ENCODE assay signal across 10 cellular contexts in the genomic region with DNA sequence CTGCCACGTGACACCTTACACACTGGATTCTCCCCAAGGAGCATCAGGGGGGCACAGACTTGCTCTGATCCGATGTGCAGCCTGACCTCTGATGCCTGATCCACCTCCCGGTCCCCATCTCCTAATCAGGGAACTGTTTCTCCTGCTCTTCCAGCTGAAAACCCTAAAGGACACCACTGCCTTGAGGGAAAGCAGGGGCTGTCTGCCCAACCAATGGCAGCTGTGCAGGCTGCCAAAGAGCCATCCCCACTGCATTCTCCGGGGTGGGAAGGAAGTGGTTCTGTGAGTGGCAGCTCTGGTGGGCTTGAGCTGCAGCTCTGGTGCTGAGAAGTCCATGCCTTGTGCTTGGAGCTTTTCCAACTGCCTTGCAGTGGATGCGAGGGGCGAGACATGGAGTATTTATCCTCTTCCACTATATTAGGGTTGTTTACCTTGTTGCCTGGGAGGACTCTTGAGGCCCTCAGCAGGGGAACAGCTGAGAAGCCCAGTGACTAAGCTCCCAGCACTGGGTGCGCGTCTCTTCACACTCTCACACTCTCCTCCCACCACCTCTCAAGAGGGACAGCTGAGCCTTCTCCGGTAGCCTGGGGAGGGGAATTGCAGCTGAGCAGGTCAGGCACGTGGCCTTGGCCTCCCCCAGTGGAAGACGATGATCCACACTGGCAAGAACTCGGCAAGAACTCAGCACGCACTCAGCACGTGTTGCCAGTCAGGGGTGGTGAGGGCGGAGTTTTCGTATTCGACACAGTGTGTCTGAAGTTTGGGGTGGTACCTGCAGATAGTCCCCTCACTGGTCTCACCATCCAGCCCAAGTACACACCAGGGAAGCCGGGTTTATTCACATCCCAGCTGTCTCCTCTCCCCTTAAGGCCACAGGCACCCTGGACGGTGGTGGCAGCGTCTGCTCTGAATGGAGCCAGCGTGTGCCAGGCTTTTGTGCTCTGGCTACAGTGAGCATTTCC. TPM values are rescaled to one million over a fixed set of nuclear protein-coding genes. Genes with fewer than 3 reads are reported as not detected.
DNase-seq lines count a peak whose midpoint lies in the region; ATAC-seq lines count a peak whose summit lies in the region.
"Had no signal": no experiment of that assay in that cellular context is flagged by ENCODE, and none has a peak within 500 bp of the region (broad histone marks: within the 10 kb centered on the region; RNA-seq: fewer than 3 reads in every experiment).

No MANE protein-coding gene starts in this region.

- DNase-seq in NCI-H2171 treated with DMSO at 0.1 percent for 48 hours (lab: John Stamatoyannopoulos, UW), result peak; percentile 31
- no peak for DNase-seq in NCI-H2171 (lab: John Stamatoyannopoulos, UW)
- DNase-seq in activated CD4-positive, alpha-beta memory T cell treated with anti-CD3 and anti-CD28 coated beads, Interleukin-2, amount 10 ng/mL, durations not matched to agents 7 days and 5 days, result no peak
- DNase-seq in immature natural killer cell, result peak in 2 of 3 donors; percentile 11 to 40
- no peak for DNase-seq in stimulated activated naive CD8-positive, alpha-beta T cell treated with anti-CD3 and anti-CD28 coated beads, Interleukin-15, amount 100 ng/mL, for 72 hours
- DNase-seq: ACHN; stimulated activated CD4-positive, alpha-beta T cell treated with anti-CD3 and anti-CD28 coated beads, Interleukin-4, amount 100 ng/mL, for 1 hour had no signal

- CTCF ChIA-PET in activated CD4-positive, alpha-beta memory T cell treated with anti-CD3 and anti-CD28 coated beads, Interleukin-2, amount 10 ng/mL, durations not matched to agents 7 days and 5 days (lab: Charles Lee), result interaction anchor here (0.6 to 1.6 kb wide), 6 partner anchors 19 to 99 kb away, joined by 3 to 5 read pairs (median 4); partner anchors contain the start of gene MAP3K14

- peaks cover 13% of the 10 kb centered on the region for H3K4me1 Mint-ChIP-seq in activated CD4-positive, alpha-beta memory T cell treated with anti-CD3 and anti-CD28 coated beads, Interleukin-2, amount 10 ng/mL, durations not matched to agents 7 days and 5 days
- peaks cover 16 to 19% of the 10 kb centered on the region in 2 donors for H3K4me1 Mint-ChIP-seq in immature natural killer cell
- peaks cover 32% of the 10 kb centered on the region for H3K4me1 Mint-ChIP-seq in stimulated activated naive CD8-positive, alpha-beta T cell treated with anti-CD3 and anti-CD28 coated beads, Interleukin-15, amount 100 ng/mL, for 72 hours

- peaks cover 55% of the 10 kb centered on the region for H3K36me3 Mint-ChIP-seq in activated CD4-positive, alpha-beta memory T cell treated with anti-CD3 and anti-CD28 coated beads, Interleukin-2, amount 10 ng/mL, durations not matched to agents 7 days and 5 days (ENCODE audit: low read depth)
- peaks cover 4 to 22% (median 7%) of the 10 kb centered on the region in 3 donors for H3K36me3 Mint-ChIP-seq in immature natural killer cell

- peak overlapping the region; percentile 21 for H3K27ac Mint-ChIP-seq in activated CD4-positive, alpha-beta memory T cell treated with anti-CD3 and anti-CD28 coated beads, Interleukin-2, amount 10 ng/mL, durations not matched to agents 7 days and 5 days
- peak overlapping the region; percentile 66 to 87 (median 79) for H3K27ac Mint-ChIP-seq in immature natural killer cell
- peak overlapping the region; percentile 46 to 93 for H3K27ac Mint-ChIP-seq in stimulated activated naive CD8-positive, alpha-beta T cell treated with anti-CD3 and anti-CD28 coated beads, Interleukin-15, amount 100 ng/mL, for 72 hours

- no peak for ATAC-seq in stimulated activated naive CD8-positive, alpha-beta T cell treated with anti-CD3 and anti-CD28 coated beads, Interleukin-15, amount 100 ng/mL, for 72 hours
- ATAC-seq in HG02973 (IDR thresholded peaks at IDR 0.05; ENCODE audit: unreplicated experiment) (no peak), GM21825 (IDR thresholded peaks at IDR 0.05; ENCODE audit: unreplicated experiment) (no peak), HG03159 (IDR thresholded peaks at IDR 0.05; ENCODE audit: unreplicated experiment) (no peak)

- no peaks in the 10 kb centered on the region for H3K27me3 Mint-ChIP-seq in activated CD4-positive, alpha-beta memory T cell treated with anti-CD3 and anti-CD28 coated beads, Interleukin-2, amount 10 ng/mL, durations not matched to agents 7 days and 5 days
- H3K27me3 Mint-ChIP-seq in immature natural killer cell (ENCODE audit: low read depth in 3 of 3), result peaks cover 0 to 3% (median 1%) of the 10 kb centered on the region in 3 donors
- H3K27me3 Mint-ChIP-seq in stimulated activated naive CD8-positive, alpha-beta T cell treated with anti-CD3 and anti-CD28 coated beads, Interleukin-15, amount 100 ng/mL, for 72 hours, result no peaks in the 10 kb centered on the region

- POLR2A ChIA-PET in activated CD4-positive, alpha-beta memory T cell treated with anti-CD3 and anti-CD28 coated beads, Interleukin-2, amount 10 ng/mL, durations not matched to agents 7 days and 5 days (lab: Charles Lee), result interaction anchor here (1.2 to 4.0 kb wide), 3 partner anchors 29 to 110 kb away, joined by 3 to 16 read pairs (median 4); partner anchors contain the start of gene MAP3K14

- no peaks in the 10 kb centered on the region for H3K9me3 Mint-ChIP-seq in activated CD4-positive, alpha-beta memory T cell treated with anti-CD3 and anti-CD28 coated beads, Interleukin-2, amount 10 ng/mL, durations not matched to agents 7 days and 5 days
- no peaks in the 10 kb centered on the region for H3K9me3 Mint-ChIP-seq in immature natural killer cell
- no peaks in the 10 kb centered on the region for H3K9me3 Mint-ChIP-seq in stimulated activated naive CD8-positive, alpha-beta T cell treated with anti-CD3 and anti-CD28 coated beads, Interleukin-15, amount 100 ng/mL, for 72 hours

- H3K4me3 Mint-ChIP-seq in activated CD4-positive, alpha-beta memory T cell treated with anti-CD3 and anti-CD28 coated beads, Interleukin-2, amount 10 ng/mL, durations not matched to agents 7 days and 5 days, result no peak overlapping the region
- H3K4me3 Mint-ChIP-seq in immature natural killer cell, result peak overlapping the region in 4 of 5 donors; percentile 15 to 60 (median 34)
- no peak overlapping the region for H3K4me3 Mint-ChIP-seq in stimulated activated naive CD8-positive, alpha-beta T cell treated with anti-CD3 and anti-CD28 coated beads, Interleukin-15, amount 100 ng/mL, for 72 hours

RNA-seq across cellular contexts. Expression of gene SPATA32, which starts 21.1 kb away (rescaled TPM):
- total RNA-seq in activated CD4-positive, alpha-beta memory T cell treated with anti-CD3 and anti-CD28 coated beads, Interleukin-2, amount 10 ng/mL, durations not matched to agents 7 days and 5 days, result under 1 TPM; 0.20 to 0.23 TPM
- under 1 TPM in 1 of 3 donors, not detected in 2; 0.16 TPM for polyA plus RNA-seq in immature natural killer cell

RNA-seq across cellular contexts. Expression of gene MAP3K14, which starts 33.9 kb away (rescaled TPM):
- 10 to 100 TPM; 28.7 to 30.6 TPM for total RNA-seq in activated CD4-positive, alpha-beta memory T cell treated with anti-CD3 and anti-CD28 coated beads, Interleukin-2, amount 10 ng/mL, durations not matched to agents 7 days and 5 days
- polyA plus RNA-seq in immature natural killer cell, result 1 to 10 TPM; 1.0 to 3.4 (median 3.0) TPM

Comparison
In these comparisons a context has a peak if more than half of its experiments do, and no peak if none do; other contexts are left out.
1. DNase-seq: peak in NCI-H2171 treated with DMSO at 0.1 percent for 48 hours (single experiment) and immature natural killer cell (2 of 3); none in NCI-H2171 (single experiment), activated CD4-positive, alpha-beta memory T cell treated with anti-CD3 and anti-CD28 coated beads, Interleukin-2, amount 10 ng/mL, durations not matched to agents 7 days and 5 days (single experiment) and stimulated activated naive CD8-positive, alpha-beta T cell treated with anti-CD3 and anti-CD28 coated beads, Interleukin-15, amount 100 ng/mL, for 72 hours (0 of 2).
2. H3K27ac Mint-ChIP-seq: peak in every context shown above with its lines; median percentile 79 in immature natural killer cell; 70 in stimulated activated naive CD8-positive, alpha-beta T cell treated with anti-CD3 and anti-CD28 coated beads, Interleukin-15, amount 100 ng/mL, for 72 hours; 21 in activated CD4-positive, alpha-beta memory T cell treated with anti-CD3 and anti-CD28 coated beads, Interleukin-2, amount 10 ng/mL, durations not matched to agents 7 days and 5 days.
3. H3K4me3 Mint-ChIP-seq: peak in immature natural killer cell (4 of 5); none in activated CD4-positive, alpha-beta memory T cell treated with anti-CD3 and anti-CD28 coated beads, Interleukin-2, amount 10 ng/mL, durations not matched to agents 7 days and 5 days (single experiment) and stimulated activated naive CD8-positive, alpha-beta T cell treated with anti-CD3 and anti-CD28 coated beads, Interleukin-15, amount 100 ng/mL, for 72 hours (0 of 2).